In genomic region chr9:121975801-121976277, GRCh38 we compare ENCODE assay signal across 14 cellular contexts.
DNase-seq lines count a peak whose midpoint lies in the region; ATAC-seq and TF ChIP-seq lines count a peak whose summit lies in the region.
"Had no signal": no experiment of that assay in that cellular context is flagged by ENCODE, and none has a peak within 500 bp of the region (broad histone marks: within the 10 kb centered on the region; RNA-seq: fewer than 3 reads in every experiment).

No MANE protein-coding gene starts in this region.

- H3K4me3 ChIP-seq in AG10803 (ENCODE audit: low read length): no peak overlapping the region

- in situ Hi-C loops in KBM-7 (cut with MboI; ENCODE audit: low pct_unique_long_range_greater_than_20kb, low sequenced_read_pairs): no loop called here

- DNase-seq in AG10803 (ENCODE audit: low read depth) (peak; percentile 71), LoVo (ENCODE audit: low spot score) (peak; percentile 75), mucosa of gallbladder (ENCODE audit: low spot score) (peak; percentile 70), putamen (ENCODE audit: low spot score) (no peak), KBM-7 (no peak), SKM-1 treated with dmso at 0.1 percent for 144 hours (lab: John Stamatoyannopoulos, UW; ENCODE audit: unreplicated experiment) (no peak)
- DNase-seq in stimulated activated CD4-positive, alpha-beta T cell treated with anti-CD3 and anti-CD28 coated beads, Interleukin-12 subunit alpha, Interleukin-12 subunit beta, amount 100 ng/mL, for 4 hours: no peak
- DNase-seq: activated T-cell treated with anti-CD3 and anti-CD28 coated beads, Interleukin-2, amount 50 U/mL, for 48 hours; AML-193; amniotic stem cell; hypothalamus; NCI-H187 treated with DMSO at 0.1 percent for 48 hours had no signal

- no peak for TF ChIP-seq CTCF in AG10803 (conservative IDR thresholded peaks at IDR 0.05; ENCODE audit: low read length)

- peak; percentile 90 for ATAC-seq in esophagus mucosa
- ATAC-seq: activated CD4-positive, CD25-positive, alpha-beta regulatory T cell treated with anti-CD3 and anti-CD28 coated beads, Interleukin-2, amount 50 U/mL, for 24 hours had no signal

Comparison
In these comparisons a context has a peak if more than half of its experiments do, and no peak if none do; other contexts are left out.
1. DNase-seq: peak in AG10803 (single experiment), LoVo (single experiment) and mucosa of gallbladder (single experiment); none in putamen (single experiment), KBM-7 (single experiment), SKM-1 treated with dmso at 0.1 percent for 144 hours (single experiment) and stimulated activated CD4-positive, alpha-beta T cell treated with anti-CD3 and anti-CD28 coated beads, Interleukin-12 subunit alpha, Interleukin-12 subunit beta, amount 100 ng/mL, for 4 hours (single experiment).